26 cellular contexts compared by ENCODE assay signal in the genomic region with DNA sequence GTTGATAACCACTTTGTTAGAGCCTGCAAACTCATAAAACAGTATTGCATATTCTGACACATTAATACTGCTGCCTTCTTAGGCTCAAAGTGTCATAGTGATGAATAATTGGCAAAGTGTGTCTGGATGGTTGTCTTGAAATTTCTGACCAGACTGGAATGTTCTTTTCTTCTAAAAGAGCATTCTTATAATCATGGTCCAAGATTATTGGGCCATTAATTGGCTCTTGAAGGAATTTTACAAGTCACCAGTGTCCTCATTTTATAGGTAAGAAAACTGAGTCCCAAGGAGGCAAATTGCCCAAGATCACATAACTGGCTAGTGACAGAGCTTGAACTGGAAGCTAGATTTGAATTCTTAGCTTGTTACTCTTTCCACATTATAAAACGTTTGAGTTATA.
DNase-seq lines count a peak whose midpoint lies in the region; ATAC-seq, FAIRE-seq and TF ChIP-seq lines count a peak whose summit lies in the region.
"Had no signal": no experiment of that assay in that cellular context is flagged by ENCODE, and none has a peak within 500 bp of the region (broad histone marks: within the 10 kb centered on the region; RNA-seq: fewer than 3 reads in every experiment).

No MANE protein-coding gene starts in this region.

- CTCF ChIA-PET in BJ (lab: Yijun Ruan, JAX), result interaction anchor here (1.4 kb wide), 2 partner anchors 15 to 361 kb away, joined by 3 to 6 read pairs; no protein-coding TSS in a partner anchor
- CTCF ChIA-PET in Caco-2 (lab: Charles Lee), result no interaction called here

- H3K4me1 Mint-ChIP-seq in HFFc6 (ENCODE audit: low read depth) (peaks cover 89% of the 10 kb centered on the region), Caco-2 (ENCODE audit: low read depth, unreplicated experiment) (peaks cover 4% of the 10 kb centered on the region)
- no peaks in the 10 kb centered on the region for H3K4me1 Mint-ChIP-seq in activated T-cell treated with anti-CD3 and anti-CD28 coated beads, Interleukin-2, amount 50 U/mL, for 4 hours (ENCODE audit: low read depth)
- H3K4me1 Mint-ChIP-seq: activated CD4-positive, alpha-beta T cell treated with anti-CD3 and anti-CD28 coated beads for 36 hours; activated naive CD4-positive, alpha-beta T cell treated with anti-CD3 and anti-CD28 coated beads, Interleukin-2, amount 50 U/mL, for 24 hours; nephron; stimulated activated effector memory CD8-positive, alpha-beta T cell treated with anti-CD3 and anti-CD28 coated beads, Interleukin-12 subunit alpha, Interleukin-12 subunit beta, amount 100 ng/mL, for 72 hours had no signal

- no peak overlapping the region for H3K4me3 Mint-ChIP-seq in HFFc6
- no peak overlapping the region for H3K4me3 Mint-ChIP-seq in activated T-cell treated with anti-CD3 and anti-CD28 coated beads, Interleukin-2, amount 50 U/mL, for 4 hours
- no peak overlapping the region for H3K4me3 Mint-ChIP-seq in Caco-2 (ENCODE audit: unreplicated experiment)
- H3K4me3 Mint-ChIP-seq: activated CD4-positive, alpha-beta T cell treated with anti-CD3 and anti-CD28 coated beads for 36 hours; activated naive CD4-positive, alpha-beta T cell treated with anti-CD3 and anti-CD28 coated beads, Interleukin-2, amount 50 U/mL, for 24 hours; CD14-positive monocyte; nephron; stimulated activated effector memory CD8-positive, alpha-beta T cell treated with anti-CD3 and anti-CD28 coated beads, Interleukin-12 subunit alpha, Interleukin-12 subunit beta, amount 100 ng/mL, for 72 hours; type B pancreatic cell had no signal

- no peak overlapping the region for H2AFZ ChIP-seq in keratinocyte (ENCODE audit: control insufficient read depth, low read length)

- H3K4me3 ChIP-seq in BJ (ENCODE audit: low read depth, low read length), result no peak overlapping the region
- no peak overlapping the region for H3K4me3 ChIP-seq in bronchial epithelial cell (ENCODE audit: low read depth, low read length)
- no peak overlapping the region for H3K4me3 ChIP-seq in keratinocyte (ENCODE audit: control insufficient read depth in 2 of 3, extremely low read depth in 1 of 3, insufficient read depth in 2 of 3, low read depth in 1 of 3, low read length in 3 of 3)
- H3K4me3 ChIP-seq in Caco-2 (ENCODE audit: low read depth, low read length), result no peak overlapping the region
- H3K4me3 ChIP-seq: lower lobe of right lung, mucosa of descending colon, SJCRH30 had no signal

- no peaks in the 10 kb centered on the region for H4K20me1 ChIP-seq in keratinocyte (ENCODE audit: control insufficient read depth, extremely low read depth, insufficient read depth, low read length)

- H3K27ac ChIP-seq in keratinocyte (ENCODE audit: control insufficient read depth, insufficient read depth, low read length), result peak overlapping the region; percentile 74
- H3K27ac ChIP-seq: lower lobe of right lung, SJCRH30, VCaP had no signal

- no peak for TF ChIP-seq CTCF in BJ (IDR thresholded peaks at IDR 0.05; ENCODE audit: insufficient read depth, low read depth, low read length)
- no peak for TF ChIP-seq CTCF in HFFc6 (IDR thresholded peaks at IDR 0.05)
- no peak for TF ChIP-seq CTCF in bronchial epithelial cell (IDR thresholded peaks at IDR 0.05; ENCODE audit: insufficient read depth, low read length, severe bottlenecking)
- TF ChIP-seq CTCF in keratinocyte (optimal IDR thresholded peaks at IDR 0.05 in 1 of 3, IDR thresholded peaks at IDR 0.05 in 1 of 3, conservative IDR thresholded peaks at IDR 0.05 in 1 of 3; ENCODE audit: extremely low read depth in 1 of 3, insufficient read depth in 2 of 3, low read length in 3 of 3), result no peak
- no peak for TF ChIP-seq CTCF in Caco-2 (IDR thresholded peaks at IDR 0.05; ENCODE audit: insufficient read depth in 1 of 2, low read depth in 1 of 2, low read length in 1 of 2, severe bottlenecking in 1 of 2, unreplicated experiment in 1 of 2)

- H3K27ac Mint-ChIP-seq in HFFc6, result peak overlapping the region; percentile 77
- no peak overlapping the region for H3K27ac Mint-ChIP-seq in Caco-2 (ENCODE audit: unreplicated experiment)
- H3K27ac Mint-ChIP-seq: activated CD4-positive, alpha-beta T cell treated with anti-CD3 and anti-CD28 coated beads for 36 hours; activated naive CD4-positive, alpha-beta T cell treated with anti-CD3 and anti-CD28 coated beads, Interleukin-2, amount 50 U/mL, for 24 hours; CD14-positive monocyte; nephron; stimulated activated effector memory CD8-positive, alpha-beta T cell treated with anti-CD3 and anti-CD28 coated beads, Interleukin-12 subunit alpha, Interleukin-12 subunit beta, amount 100 ng/mL, for 72 hours; type B pancreatic cell had no signal

- no peaks in the 10 kb centered on the region for H3K9me1 ChIP-seq in keratinocyte (ENCODE audit: control insufficient read depth, extremely low read depth, insufficient read depth, low read length)

- H3K4me1 ChIP-seq in keratinocyte (ENCODE audit: control insufficient read depth, extremely low read depth, insufficient read depth, low read length), result peaks cover 27% of the 10 kb centered on the region
- H3K4me1 ChIP-seq in Caco-2, result no peaks in the 10 kb centered on the region
- H3K4me1 ChIP-seq: lower lobe of right lung, SJCRH30 had no signal

- H3K79me2 ChIP-seq in keratinocyte (ENCODE audit: control insufficient read depth, insufficient read depth, low read length), result no peaks in the 10 kb centered on the region

- POLR2A ChIA-PET in BJ (lab: Charles Lee), result no interaction called here
- POLR2A ChIA-PET in Caco-2 (lab: Charles Lee), result no interaction called here

- H3K9me3 ChIP-seq in keratinocyte (ENCODE audit: control insufficient read depth, low read depth, low read length) (no peaks in the 10 kb centered on the region), Caco-2 (no peaks in the 10 kb centered on the region)
- H3K9me3 ChIP-seq: lower lobe of right lung, mucosa of descending colon, SJCRH30 had no signal

- FAIRE-seq in bronchial epithelial cell (lab: Jason Lieb, UNC) (no peak), keratinocyte (lab: Jason Lieb, UNC) (no peak)
- FAIRE-seq: frontal cortex had no signal

- H3K4me2 ChIP-seq in keratinocyte (ENCODE audit: control insufficient read depth, extremely low read depth, insufficient read depth, low read depth, low read length), result no peak overlapping the region

- H3K27me3 ChIP-seq in BJ (ENCODE audit: control insufficient read depth, insufficient read depth, low read length) (no peaks in the 10 kb centered on the region), bronchial epithelial cell (ENCODE audit: control insufficient read depth, insufficient read depth, low read length) (no peaks in the 10 kb centered on the region), keratinocyte (ENCODE audit: control insufficient read depth, extremely low read depth, insufficient read depth, low read length) (no peaks in the 10 kb centered on the region), Caco-2 (replicated peaks; ENCODE audit: control insufficient read depth, insufficient read depth, low read length) (no peaks in the 10 kb centered on the region)
- H3K27me3 ChIP-seq: SJCRH30 had no signal

- intact Hi-C loops in Caco-2 (cut with micrococcal nuclease; ENCODE audit: unreplicated experiment), result no loop called here

- dilution Hi-C loops in keratinocyte (cut with MboI; ENCODE audit: extremely low pct_ligation_motif_present, low sequenced_read_pairs), result no loop called here

- H3K36me3 ChIP-seq in BJ (ENCODE audit: control insufficient read depth, insufficient read depth, low read length), result no peaks in the 10 kb centered on the region
- no peaks in the 10 kb centered on the region for H3K36me3 ChIP-seq in bronchial epithelial cell (ENCODE audit: control insufficient read depth, insufficient read depth, low read length)
- H3K36me3 ChIP-seq in keratinocyte (ENCODE audit: control insufficient read depth in 2 of 2, extremely low read depth in 1 of 2, insufficient read depth in 2 of 2, low read length in 2 of 2), result peaks cover 0 to 1% of the 10 kb centered on the region in 2 experiments
- H3K36me3 ChIP-seq in Caco-2 (ENCODE audit: control insufficient read depth, insufficient read depth, low read length), result no peaks in the 10 kb centered on the region
- H3K36me3 ChIP-seq: lower lobe of right lung, SJCRH30 had no signal

- peak overlapping the region; percentile 1 for H3K9ac ChIP-seq in keratinocyte (ENCODE audit: control insufficient read depth, extremely low read depth, insufficient read depth, low read length)

- H3K27me3 Mint-ChIP-seq in HFFc6 (ENCODE audit: insufficient read depth) (peaks cover 1% of the 10 kb centered on the region), Caco-2 (ENCODE audit: insufficient read depth, unreplicated experiment) (no peaks in the 10 kb centered on the region)
- peaks cover 6% of the 10 kb centered on the region for H3K27me3 Mint-ChIP-seq in activated T-cell treated with anti-CD3 and anti-CD28 coated beads, Interleukin-2, amount 50 U/mL, for 4 hours (ENCODE audit: low read depth)
- H3K27me3 Mint-ChIP-seq: type B pancreatic cell had no signal

- no TSS peak for BruUV-seq in Caco-2 (replicated peaks; lab: Mats Ljungman, UMichigan)

- H3K9me3 Mint-ChIP-seq in HFFc6 (no peaks in the 10 kb centered on the region), Caco-2 (ENCODE audit: unreplicated experiment) (peaks cover 9% of the 10 kb centered on the region)
- no peaks in the 10 kb centered on the region for H3K9me3 Mint-ChIP-seq in activated T-cell treated with anti-CD3 and anti-CD28 coated beads, Interleukin-2, amount 50 U/mL, for 4 hours
- H3K9me3 Mint-ChIP-seq: activated naive CD4-positive, alpha-beta T cell treated with anti-CD3 and anti-CD28 coated beads, Interleukin-2, amount 50 U/mL, for 24 hours; nephron; stimulated activated effector memory CD8-positive, alpha-beta T cell treated with anti-CD3 and anti-CD28 coated beads, Interleukin-12 subunit alpha, Interleukin-12 subunit beta, amount 100 ng/mL, for 72 hours; type B pancreatic cell had no signal

- peaks cover 6% of the 10 kb centered on the region for H3K36me3 Mint-ChIP-seq in HFFc6 (ENCODE audit: low read depth)
- no peaks in the 10 kb centered on the region for H3K36me3 Mint-ChIP-seq in activated T-cell treated with anti-CD3 and anti-CD28 coated beads, Interleukin-2, amount 50 U/mL, for 4 hours (ENCODE audit: insufficient read depth)
- no peaks in the 10 kb centered on the region for H3K36me3 Mint-ChIP-seq in Caco-2 (ENCODE audit: insufficient read depth, unreplicated experiment)
- H3K36me3 Mint-ChIP-seq: activated naive CD4-positive, alpha-beta T cell treated with anti-CD3 and anti-CD28 coated beads, Interleukin-2, amount 50 U/mL, for 24 hours; CD14-positive monocyte; stimulated activated effector memory CD8-positive, alpha-beta T cell treated with anti-CD3 and anti-CD28 coated beads, Interleukin-12 subunit alpha, Interleukin-12 subunit beta, amount 100 ng/mL, for 72 hours; type B pancreatic cell had no signal

- DNase-seq in BJ (ENCODE audit: low read depth) (peak; percentile 55), HFFc6 (peak; percentile 81), bronchial epithelial cell (ENCODE audit: low read depth) (peak; percentile 52), keratinocyte (ENCODE audit: low read depth, low spot score) (no peak), A172 (ENCODE audit: low spot score) (no peak), Caco-2 (no peak)
- DNase-seq in activated T-cell treated with anti-CD3 and anti-CD28 coated beads, Interleukin-2, amount 50 U/mL, for 4 hours, result no peak
- DNase-seq: activated CD4-positive, alpha-beta T cell treated with anti-CD3 and anti-CD28 coated beads for 36 hours; anterior cingulate cortex; Calu3; DMS79 treated with DMSO at 0.1 percent for 48 hours; lower lobe of right lung; mucosa of descending colon; NCI-H1048; NCI-H1694 treated with DMSO at 0.1 percent for 48 hours; NCI-H446 treated with DMSO at 0.1 percent for 48 hours; SJCRH30; T1000 had no signal

- ATAC-seq in GM18519 (IDR thresholded peaks at IDR 0.05; ENCODE audit: low FRiP score, unreplicated experiment), result no peak
- ATAC-seq in activated T-cell treated with anti-CD3 and anti-CD28 coated beads, Interleukin-2, amount 50 U/mL, for 4 hours, result no peak
- ATAC-seq: activated CD4-positive, alpha-beta T cell treated with anti-CD3 and anti-CD28 coated beads for 36 hours; lower lobe of right lung; mucosa of descending colon; stimulated activated effector memory CD8-positive, alpha-beta T cell treated with anti-CD3 and anti-CD28 coated beads, Interleukin-12 subunit alpha, Interleukin-12 subunit beta, amount 100 ng/mL, for 72 hours had no signal

Comparison
In these comparisons a context has a peak if more than half of its experiments do, and no peak if none do; other contexts are left out.
1. DNase-seq: peak in BJ (single experiment), HFFc6 (single experiment) and bronchial epithelial cell (single experiment); none in keratinocyte (single experiment), A172 (single experiment), activated T-cell treated with anti-CD3 and anti-CD28 coated beads, Interleukin-2, amount 50 U/mL, for 4 hours (single experiment) and Caco-2 (0 of 2).